ENCODE assay signal across 8 cellular contexts in genomic region chrX:134460005-134460860, GRCh38. TPM values are rescaled to one million over a fixed set of nuclear protein-coding genes. Genes with fewer than 3 reads are reported as not detected.
A peak's percentile ranks its signal among the peaks of the same experiment; 100 is the strongest.
DNase-seq lines count a peak whose midpoint lies in the region; ATAC-seq and FAIRE-seq lines count a peak whose summit lies in the region.

TSS of gene HPRT1 (plus strand) at chrX:134460165. CDS start at chrX:134460312, 147 bp downstream.

- no peak within 1 kb of the TSS for H2BK120ac ChIP-seq in neuronal stem cell (ENCODE audit: low read depth, low read length)

- 0 out of 2 replicates have a peak, but pooled peaks cover 4% of the 10 kb centered on the region for H4K20me1 ChIP-seq in Karpas-422 (ENCODE audit: insufficient read depth, low read depth, low read length)

- H2AFZ ChIP-seq in Karpas-422 (ENCODE audit: low read length) (0 out of 2 replicates have a peak within 1 kb of the TSS, but pooled peaks have one; percentile 43), neuronal stem cell (ENCODE audit: low read length) (peak within 1 kb of the TSS; percentile 92)

- H3K18ac ChIP-seq in neuronal stem cell (ENCODE audit: low read length) = peak within 1 kb of the TSS; percentile 71

- H2BK12ac ChIP-seq in neuronal stem cell (ENCODE audit: low read length) = no peak within 1 kb of the TSS

- no peak within 1 kb of the TSS for H4K8ac ChIP-seq in neuronal stem cell (ENCODE audit: low read depth, low read length)

- no peak within 1 kb of the TSS for H3K4ac ChIP-seq in neuronal stem cell (ENCODE audit: low read length)

- no peak for FAIRE-seq in frontal cortex (lab: Jason Lieb, UNC)

- peaks cover 49% of the 10 kb centered on the region for H3K79me2 ChIP-seq in Karpas-422 (ENCODE audit: low read length)

- peak; percentile 95 for ATAC-seq in GM21737 (IDR thresholded peaks at IDR 0.05; ENCODE audit: unreplicated experiment)

- peak within 1 kb of the TSS; percentile 90 for H3K9ac ChIP-seq in Karpas-422 (ENCODE audit: low read length)
- peak within 1 kb of the TSS; percentile 88 for H3K9ac ChIP-seq in neuronal stem cell (ENCODE audit: low read depth, low read length, poor library complexity)

- H3K23ac ChIP-seq in neuronal stem cell (ENCODE audit: low read depth, low read length, poor library complexity) = no peak within 1 kb of the TSS

- H2BK15ac ChIP-seq in neuronal stem cell (ENCODE audit: low read length) = no peak within 1 kb of the TSS

- H3K4me3 ChIP-seq in Karpas-422 (ENCODE audit: low read length) (peak within 1 kb of the TSS; percentile 81), SJSA1 (peak within 1 kb of the TSS; percentile 94), neuronal stem cell (ENCODE audit: low read length in 2 of 2) (peak within 1 kb of the TSS; percentile 69 to 93)

- no peak within 1 kb of the TSS for H2AK5ac ChIP-seq in neuronal stem cell (ENCODE audit: low read depth, low read length)

- no peaks in the 10 kb centered on the region for H3K9me2 ChIP-seq in Karpas-422 (replicated peaks; ENCODE audit: insufficient read depth, low read length)

- no peak within 1 kb of the TSS for H4K91ac ChIP-seq in neuronal stem cell (ENCODE audit: low read depth, low read length, poor library complexity)

- peak; percentile 39 for DNase-seq in DMS79 treated with DMSO at 0.1 percent for 48 hours (lab: John Stamatoyannopoulos, UW)
- DNase-seq in Karpas-422 = peak; percentile 90
- DNase-seq in SJSA1 (ENCODE audit: low read depth in 1 of 2, low spot score in 2 of 2) = peak; percentile 67 to 82
- peak; percentile 52 for DNase-seq in activated gamma-delta T cell treated with anti-CD3 and anti-CD28 coated beads, Interleukin-2, amount 50 U/mL, for 16 hours (ENCODE audit: low read depth)
- peak; percentile 69 to 70 for DNase-seq in frontal cortex (ENCODE audit: low spot score in 2 of 2)
- peak; percentile 60 for DNase-seq in neuronal stem cell (ENCODE audit: low spot score)
- DNase-seq in stromal cell of bone marrow (ENCODE audit: low read depth) = peak; percentile 45

- peak within 1 kb of the TSS; percentile 85 for H3K27ac ChIP-seq in Karpas-422 (ENCODE audit: low read length)
- peak within 1 kb of the TSS; percentile 80 for H3K27ac ChIP-seq in SJSA1
- H3K27ac ChIP-seq in neuronal stem cell (replicated peaks; ENCODE audit: low read length) = no peak within 1 kb of the TSS

- no peaks in the 10 kb centered on the region for H3K79me1 ChIP-seq in neuronal stem cell (ENCODE audit: low read depth, low read length)

- H3K4me1 ChIP-seq in Karpas-422 (ENCODE audit: low read length) = peaks cover 42% of the 10 kb centered on the region
- peaks cover 3% of the 10 kb centered on the region; the same call in 1 of the 2 replicates for H3K4me1 ChIP-seq in SJSA1 (replicated peaks)
- H3K4me1 ChIP-seq in neuronal stem cell (ENCODE audit: control insufficient read depth in 2 of 2, insufficient read depth in 1 of 2, low read depth in 1 of 2, low read length in 2 of 2) = peaks cover 0 to 3% of the 10 kb centered on the region in 2 donors

- H3K9me3 ChIP-seq in Karpas-422 (ENCODE audit: low read length) (no peaks in the 10 kb centered on the region), SJSA1 (replicated peaks) (no peaks in the 10 kb centered on the region), neuronal stem cell (replicated peaks in 1 of 2; ENCODE audit: control insufficient read depth in 2 of 2, insufficient read depth in 1 of 2, low read depth in 1 of 2, low read length in 2 of 2) (no peaks in the 10 kb centered on the region)

- peak within 1 kb of the TSS; percentile 88 for H3K4me2 ChIP-seq in Karpas-422 (ENCODE audit: low read depth, low read length, poor library complexity, severe bottlenecking)
- peak within 1 kb of the TSS; percentile 54 for H3K4me2 ChIP-seq in neuronal stem cell (ENCODE audit: insufficient read depth, low read length, poor library complexity, severe bottlenecking)

- peaks cover 7% of the 10 kb centered on the region; the same call in 1 of the 2 replicates for H3K36me3 ChIP-seq in Karpas-422 (ENCODE audit: insufficient read depth, low read length)
- peaks cover 3% of the 10 kb centered on the region for H3K36me3 ChIP-seq in SJSA1
- no peaks in the 10 kb centered on the region for H3K36me3 ChIP-seq in neuronal stem cell (replicated peaks in 1 of 2; ENCODE audit: control insufficient read depth in 2 of 2, insufficient read depth in 2 of 2, low read length in 2 of 2)

- H2BK5ac ChIP-seq in neuronal stem cell (ENCODE audit: low read length) = no peak within 1 kb of the TSS

- no peaks in the 10 kb centered on the region for H3K27me3 ChIP-seq in Karpas-422 (ENCODE audit: low read length)
- H3K27me3 ChIP-seq in SJSA1 (replicated peaks) = no peaks in the 10 kb centered on the region
- H3K27me3 ChIP-seq in neuronal stem cell (ENCODE audit: control insufficient read depth in 3 of 3, insufficient read depth in 3 of 3, low read depth in 1 of 3, low read length in 3 of 3) = no peaks in the 10 kb centered on the region

- H3K14ac ChIP-seq in neuronal stem cell (ENCODE audit: low read length) = peak within 1 kb of the TSS; percentile 56

- no CpG with 5 or more reads among the region's 85 CpGs for WGBS in neuronal stem cell (ENCODE audit: extremely low coverage in 2 of 2, insufficient read length in 2 of 2, insufficient replicate concordance in 1 of 2), 2 donors

RNA-seq across cellular contexts. Expression of gene HPRT1, which starts in this region (rescaled TPM):
- 17.1 and 52.2 TPM in 2 replicates for total RNA-seq in Karpas-422 (2014; rRNA removed; shearing (Covaris generic); ENCODE audit: low replicate concordance)
- 19.2 and 21.4 TPM in 2 replicates for total RNA-seq in SJSA1 (2014; rRNA removed; shearing (Covaris generic))
- total RNA-seq in frontal cortex = 21.6 TPM
- polyA plus RNA-seq in neuronal stem cell (2013, experiment 1 of 2) = 27.1 TPM
- polyA plus RNA-seq in neuronal stem cell (2013, experiment 2 of 2) = 27.1 TPM

Comparison
In these comparisons a context has a peak if more than half of its experiments do, and no peak if none do; other contexts are left out.
1. DNase-seq: peak in every context shown above with its lines; median percentile 90 in Karpas-422; 74 in SJSA1; 70 in frontal cortex; 60 in neuronal stem cell; 52 in activated gamma-delta T cell treated with anti-CD3 and anti-CD28 coated beads, Interleukin-2, amount 50 U/mL, for 16 hours; 45 in stromal cell of bone marrow; 39 in DMS79 treated with DMSO at 0.1 percent for 48 hours.